Comparison of ENCODE assay signal across 9 cellular contexts in the genomic region with DNA sequence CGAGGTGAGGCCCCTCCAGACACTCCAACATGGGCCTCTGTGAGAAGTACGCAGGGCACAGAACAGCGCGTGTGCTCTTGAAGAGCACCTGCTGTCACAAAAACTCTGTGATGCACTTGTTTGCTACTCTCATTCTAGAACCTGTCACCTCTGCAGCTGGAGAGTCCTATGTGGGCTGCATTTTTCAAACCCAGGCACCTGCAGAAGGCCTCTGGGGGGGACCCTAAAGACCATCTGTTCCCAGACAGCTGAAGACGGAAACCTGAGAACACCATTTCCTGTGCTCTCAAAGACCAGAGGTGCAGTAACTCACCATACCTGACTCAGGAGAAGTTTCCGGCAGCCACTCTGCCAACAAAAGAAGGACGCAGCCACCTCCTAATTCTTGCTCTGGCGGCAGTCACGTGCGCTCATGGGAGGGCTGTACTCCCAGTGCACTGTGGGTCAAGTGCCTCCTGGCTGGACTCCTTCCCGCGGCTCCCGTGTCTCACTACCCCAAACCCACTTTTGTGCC. TPM values are rescaled to one million over a fixed set of nuclear protein-coding genes. Genes with fewer than 3 reads are reported as not detected.
DNase-seq lines count a peak whose midpoint lies in the region; ATAC-seq and TF ChIP-seq lines count a peak whose summit lies in the region.
"Had no signal": no experiment of that assay in that cellular context is flagged by ENCODE, and none has a peak within 500 bp of the region (broad histone marks: within the 10 kb centered on the region; RNA-seq: fewer than 3 reads in every experiment).

No MANE protein-coding gene starts in this region.

- no peak for TF ChIP-seq POLR2A in stomach (IDR thresholded peaks at IDR 0.05)

- H3K9me3 ChIP-seq in stomach, result no peaks in the 10 kb centered on the region

- intact Hi-C loops in left ventricle myocardium superior (cut with micrococcal nuclease), result no loop called here
- intact Hi-C loops in stomach (cut with DNase I; ENCODE audit: low total_unique reads), result no loop called here

- H3K4me3 ChIP-seq in stomach, result no peak overlapping the region

- H3K36me3 ChIP-seq in stomach, result peaks cover 0 to 8% (median 2%) of the 10 kb centered on the region in 4 donors

- peak overlapping the region; percentile 45 to 84 (median 79) for H3K27ac ChIP-seq in stomach
- H3K27ac ChIP-seq: KMS-11 had no signal

- WGBS in stomach, 5 donors, result 46 to 73% (median 52%) methylated on average over 13 of the region's 13 CpGs

- DNase-seq in NCI-H2171 treated with DMSO at 0.1 percent for 48 hours (lab: John Stamatoyannopoulos, UW), result peak; percentile 97
- peak; percentile 62 for DNase-seq in activated CD8-positive, alpha-beta memory T cell treated with anti-CD3 and anti-CD28 coated beads, Interleukin-2, amount 50 U/mL, for 48 hours
- DNase-seq in left ventricle myocardium superior, result peak; percentile 79
- DNase-seq in stomach, result peak; percentile 76
- DNase-seq in occipital lobe (lab: John Stamatoyannopoulos, UW), result no peak
- no peak for DNase-seq in HPDE6-E6E7 (ENCODE audit: extremely low spot score)
- DNase-seq in mucosa of gallbladder (ENCODE audit: low spot score), result no peak

- H3K4me1 ChIP-seq in stomach, result peaks cover 83 to 97% (median 91%) of the 10 kb centered on the region in 4 donors

- no peak for TF ChIP-seq EP300 in stomach (IDR thresholded peaks at IDR 0.05)

- no peaks in the 10 kb centered on the region for H3K27me3 ChIP-seq in stomach

- no peak for TF ChIP-seq CTCF in stomach (IDR thresholded peaks at IDR 0.05)

- ATAC-seq in left ventricle myocardium superior, result peak; percentile 48
- ATAC-seq in HG02763 (IDR thresholded peaks at IDR 0.05; ENCODE audit: unreplicated experiment), result no peak

RNA-seq across cellular contexts. Expression of a gene that starts 28.1 kb away (rescaled TPM):
- 76.6 TPM for total RNA-seq in left ventricle myocardium superior
- total RNA-seq in stomach, result 100 to 1,000 TPM in 2 of 5 donors, 10 to 100 TPM in 3; 28.6 to 235 (median 85.9) TPM
- 10 to 100 TPM; 27.7 to 34.4 (median 31.2) TPM for polyA plus RNA-seq in stomach
- total RNA-seq in occipital lobe, result 35.4 TPM
- total RNA-seq in mucosa of gallbladder, result 75.5 TPM

RNA-seq across cellular contexts. Expression of a gene that starts 35.8 kb away (rescaled TPM):
- total RNA-seq in left ventricle myocardium superior (4.1 TPM), stomach (100 to 1,000 TPM in 1 of 5 donors, 10 to 100 TPM in 4; 27.2 to 143 (median 54.8) TPM), occipital lobe (7.0 TPM), mucosa of gallbladder (82.5 TPM)
- polyA plus RNA-seq in stomach, result 10 to 100 TPM; 34.5 to 50.4 (median 44.0) TPM

RNA-seq across cellular contexts. Expression of a gene that starts 45.2 kb away (rescaled TPM):
- total RNA-seq in left ventricle myocardium superior (2.2 TPM), stomach (10 to 100 TPM in 3 of 5 donors, 1 to 10 TPM in 2; 3.6 to 60.8 (median 13.8) TPM), occipital lobe (4.1 TPM), mucosa of gallbladder (12.7 TPM)
- polyA plus RNA-seq in stomach, result 1 to 10 TPM; 4.3 to 5.0 (median 4.7) TPM

RNA-seq across cellular contexts. Expression of a gene that starts 46.3 kb away (rescaled TPM):
- total RNA-seq in left ventricle myocardium superior, result 558 TPM
- total RNA-seq in stomach, result 100 to 1,000 TPM in 4 of 5 donors, 10 to 100 TPM in 1; 22.2 to 474 (median 130) TPM
- 100 to 1,000 TPM; 490 to 524 (median 492) TPM for polyA plus RNA-seq in stomach
- 79.9 TPM for total RNA-seq in occipital lobe
- 244 TPM for total RNA-seq in mucosa of gallbladder

Comparison
In these comparisons a context has a peak if more than half of its experiments do, and no peak if none do; other contexts are left out.
1. DNase-seq: peak in NCI-H2171 treated with DMSO at 0.1 percent for 48 hours (single experiment), activated CD8-positive, alpha-beta memory T cell treated with anti-CD3 and anti-CD28 coated beads, Interleukin-2, amount 50 U/mL, for 48 hours (single experiment), left ventricle myocardium superior (single experiment) and stomach (single experiment); none in occipital lobe (single experiment), HPDE6-E6E7 (single experiment) and mucosa of gallbladder (single experiment).